1 cellular context compared by ENCODE assay signal in the genomic region with DNA sequence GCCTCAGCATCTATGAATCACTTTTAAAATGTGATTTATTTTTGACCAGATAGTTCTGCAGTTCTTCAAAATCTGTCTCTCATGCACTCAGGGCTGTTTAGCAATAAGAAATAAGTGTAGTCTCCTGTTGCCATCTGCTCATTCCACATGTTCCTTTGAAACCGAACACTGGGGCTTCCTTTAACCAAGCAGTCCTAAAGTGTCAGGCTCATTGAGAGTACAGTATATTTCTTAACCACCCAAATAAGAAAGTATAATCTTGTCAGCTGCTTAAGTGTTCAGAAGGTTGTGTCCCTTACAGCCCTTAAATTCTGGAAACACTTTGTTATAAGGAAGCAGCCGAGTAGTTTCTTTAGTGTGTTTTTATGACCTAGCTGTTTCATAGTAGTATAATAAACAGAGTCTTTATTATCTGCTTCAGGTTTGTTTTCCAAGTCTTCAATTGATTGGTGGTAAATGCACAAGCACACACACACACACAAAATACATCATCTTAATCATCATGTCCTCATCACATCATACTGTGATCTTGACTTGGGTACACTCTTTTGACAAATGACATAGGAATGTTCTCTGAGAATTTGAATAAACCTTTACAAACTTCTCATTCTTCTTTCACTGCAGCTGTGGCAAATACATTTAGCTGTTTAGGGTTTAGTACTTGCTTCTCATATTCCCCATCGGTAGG.
TF ChIP-seq lines count a peak whose summit lies in the region.

No MANE protein-coding gene starts in this region.

TF ChIP-seq in IMR-90, 13 proteins besides CTCF, POLR2A, EP300 and RAD21:
- TF ChIP-seq, protein P1, sequence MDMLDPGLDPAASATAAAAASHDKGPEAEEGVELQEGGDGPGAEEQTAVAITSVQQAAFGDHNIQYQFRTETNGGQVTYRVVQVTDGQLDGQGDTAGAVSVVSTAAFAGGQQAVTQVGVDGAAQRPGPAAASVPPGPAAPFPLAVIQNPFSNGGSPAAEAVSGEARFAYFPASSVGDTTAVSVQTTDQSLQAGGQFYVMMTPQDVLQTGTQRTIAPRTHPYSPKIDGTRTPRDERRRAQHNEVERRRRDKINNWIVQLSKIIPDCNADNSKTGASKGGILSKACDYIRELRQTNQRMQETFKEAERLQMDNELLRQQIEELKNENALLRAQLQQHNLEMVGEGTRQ (IDR thresholded peaks at IDR 0.05; ENCODE audit: low read depth, low read length), result no peak
- no peak for TF ChIP-seq MAZ (IDR thresholded peaks at IDR 0.05; ENCODE audit: borderline replicate concordance, low read depth, low read length)
- TF ChIP-seq BHLHE40 (IDR thresholded peaks at IDR 0.05; ENCODE audit: low read depth, low read length), result no peak
- TF ChIP-seq CHD1 (IDR thresholded peaks at IDR 0.05; ENCODE audit: low read depth, low read length), result no peak
TF ChIP-seq in IMR-90: peak in this region for 0.
